ENCODE assay signal across 7 cellular contexts in genomic region chr7:122482212-122482611, GRCh38.
"Had no signal": no experiment of that assay in that cellular context is flagged by ENCODE, and none has a peak within 500 bp of the region (broad histone marks: within the 10 kb centered on the region; RNA-seq: fewer than 3 reads in every experiment).

No MANE protein-coding gene starts in this region.

- FAIRE-seq: HTR-8/SVneo, K562 had no signal

- H3K27ac ChIP-seq: HL-60, KMS-11 had no signal

- H3K9ac ChIP-seq: KMS-11 had no signal

- ATAC-seq: K562 had no signal

- H3K4me3 ChIP-seq: K562 had no signal

- H3K4me2 ChIP-seq: KMS-11 had no signal

- DNase-seq: IMR-90, KBM-7, KG1 had no signal
